In the genomic region with DNA sequence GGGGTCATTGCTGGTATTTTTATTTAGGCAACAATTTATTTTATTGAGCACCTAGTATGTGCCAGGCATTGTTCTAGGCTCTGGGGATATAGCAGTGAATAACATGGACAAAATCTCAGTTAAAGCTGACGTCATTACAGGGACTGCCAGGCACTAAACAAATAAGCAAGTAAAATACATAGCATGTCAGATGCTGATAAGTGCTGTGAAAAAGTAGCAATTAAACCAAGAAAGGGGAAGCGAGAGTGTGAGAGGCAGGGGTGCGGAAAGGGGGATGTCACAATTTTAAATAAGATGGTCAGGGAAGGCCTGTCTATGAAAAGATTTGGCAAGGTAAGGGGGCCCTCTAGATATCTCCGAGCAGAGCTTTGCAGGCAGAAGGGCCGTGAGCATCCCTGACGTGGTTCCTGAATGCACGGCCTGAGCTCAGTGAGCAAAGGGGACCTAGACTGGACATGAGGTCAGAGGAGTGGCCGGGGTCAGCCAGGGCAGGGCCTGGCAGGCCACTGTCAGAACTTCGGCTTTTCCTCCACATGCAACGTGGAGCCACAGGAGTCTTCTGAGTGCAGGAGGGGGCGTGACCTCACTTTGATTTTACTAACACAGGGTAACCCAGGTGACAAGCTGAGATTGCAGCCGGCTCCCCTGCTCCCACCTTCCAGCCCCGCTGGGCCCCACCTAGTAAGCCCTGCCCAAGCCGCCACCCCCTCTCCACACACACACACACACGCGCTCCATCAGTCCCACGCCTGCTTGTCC, we compare ENCODE assay signal across 1 cellular context.
TF ChIP-seq lines count a peak whose summit lies in the region.

No MANE protein-coding gene starts in this region.

TF ChIP-seq in GM12878, 131 proteins besides CTCF, POLR2A, EP300 and RAD21 (continued from another document and continues in another):
- TF ChIP-seq, protein P1, sequence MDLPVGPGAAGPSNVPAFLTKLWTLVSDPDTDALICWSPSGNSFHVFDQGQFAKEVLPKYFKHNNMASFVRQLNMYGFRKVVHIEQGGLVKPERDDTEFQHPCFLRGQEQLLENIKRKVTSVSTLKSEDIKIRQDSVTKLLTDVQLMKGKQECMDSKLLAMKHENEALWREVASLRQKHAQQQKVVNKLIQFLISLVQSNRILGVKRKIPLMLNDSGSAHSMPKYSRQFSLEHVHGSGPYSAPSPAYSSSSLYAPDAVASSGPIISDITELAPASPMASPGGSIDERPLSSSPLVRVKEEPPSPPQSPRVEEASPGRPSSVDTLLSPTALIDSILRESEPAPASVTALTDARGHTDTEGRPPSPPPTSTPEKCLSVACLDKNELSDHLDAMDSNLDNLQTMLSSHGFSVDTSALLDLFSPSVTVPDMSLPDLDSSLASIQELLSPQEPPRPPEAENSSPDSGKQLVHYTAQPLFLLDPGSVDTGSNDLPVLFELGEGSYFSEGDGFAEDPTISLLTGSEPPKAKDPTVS (IDR thresholded peaks at IDR 0.05; ENCODE audit: low read depth, low read length), result no peak
- no peak for TF ChIP-seq E2F8 (IDR thresholded peaks at IDR 0.05; ENCODE audit: low read depth, partially characterized antibody)
- no peak for TF ChIP-seq USF1 (IDR thresholded peaks at IDR 0.05; ENCODE audit: borderline replicate concordance, extremely low read length, insufficient read depth, low read depth, low read length)
- TF ChIP-seq JUND (IDR thresholded peaks at IDR 0.05; ENCODE audit: low read depth, low read length), result no peak
- TF ChIP-seq TCF7 (IDR thresholded peaks at IDR 0.05; ENCODE audit: borderline replicate concordance), result no peak
- no peak for TF ChIP-seq IRF5 (IDR thresholded peaks at IDR 0.05; ENCODE audit: borderline replicate concordance)
- no peak for TF ChIP-seq SREBF2 (IDR thresholded peaks at IDR 0.05; ENCODE audit: low read length)
- peak; percentile 95 for TF ChIP-seq DPF2 (IDR thresholded peaks at IDR 0.05)
- TF ChIP-seq NBN (IDR thresholded peaks at IDR 0.05), result peak; percentile 92
- TF ChIP-seq ZNF24 (IDR thresholded peaks at IDR 0.05), result 0 out of 2 replicates have a peak, but pooled peaks have one; percentile 8
- no peak for TF ChIP-seq SUZ12 (IDR thresholded peaks at IDR 0.05; ENCODE audit: unreplicated experiment)
- no peak for TF ChIP-seq EGR1 (IDR thresholded peaks at IDR 0.05; ENCODE audit: borderline replicate concordance in 1 of 2, low read depth in 2 of 2, low read length in 2 of 2)
- TF ChIP-seq KLF5 (IDR thresholded peaks at IDR 0.05; ENCODE audit: partially characterized antibody), result no peak
- TF ChIP-seq ZNF384 (IDR thresholded peaks at IDR 0.05; ENCODE audit: borderline replicate concordance, low read depth, low read length), result no peak
- peak; percentile 34; the same call in 1 of the 3 replicates for TF ChIP-seq POU2F2 (IDR thresholded peaks at IDR 0.05; ENCODE audit: borderline replicate concordance, low read depth, low read length)
- peak in 1 of 2 experiments; percentile 49; a peak in 1 of 4 replicates for TF ChIP-seq ETV6 (conservative IDR thresholded peaks at IDR 0.05 in 1 of 2, IDR thresholded peaks at IDR 0.05 in 1 of 2; ENCODE audit: borderline replicate concordance in 1 of 2, low read depth in 1 of 2)
- TF ChIP-seq MYB (IDR thresholded peaks at IDR 0.05; ENCODE audit: borderline replicate concordance, low read depth, low read length), result no peak
- no peak for TF ChIP-seq NR2C2 (IDR thresholded peaks at IDR 0.05; ENCODE audit: borderline replicate concordance, control insufficient read depth, insufficient read length, low read depth)
- no peak for TF ChIP-seq CBFB (IDR thresholded peaks at IDR 0.05; ENCODE audit: low read depth)
- TF ChIP-seq TAF1 (IDR thresholded peaks at IDR 0.05; ENCODE audit: borderline replicate concordance, low read depth, low read length), result no peak
- no peak for TF ChIP-seq SUPT20H (IDR thresholded peaks at IDR 0.05; ENCODE audit: borderline replicate concordance, control insufficient read depth, low read depth, low read length)
- no peak for TF ChIP-seq ZNF622 (IDR thresholded peaks at IDR 0.05)
- no peak for TF ChIP-seq SREBF1 (IDR thresholded peaks at IDR 0.05; ENCODE audit: low read length)
- no peak for TF ChIP-seq EED (IDR thresholded peaks at IDR 0.05; ENCODE audit: low read depth)
- peak; percentile 24 to 53; a peak in 1 of 4 replicates for TF ChIP-seq BHLHE40 (IDR thresholded peaks at IDR 0.05; ENCODE audit: borderline replicate concordance in 1 of 2, low read depth in 2 of 2, low read length in 1 of 2)
- peak; percentile 80 for TF ChIP-seq CREM (IDR thresholded peaks at IDR 0.05; ENCODE audit: low read depth)
- no peak for TF ChIP-seq MEF2A (IDR thresholded peaks at IDR 0.05; ENCODE audit: insufficient read depth, low read depth, low read length)
- TF ChIP-seq, protein P2, sequence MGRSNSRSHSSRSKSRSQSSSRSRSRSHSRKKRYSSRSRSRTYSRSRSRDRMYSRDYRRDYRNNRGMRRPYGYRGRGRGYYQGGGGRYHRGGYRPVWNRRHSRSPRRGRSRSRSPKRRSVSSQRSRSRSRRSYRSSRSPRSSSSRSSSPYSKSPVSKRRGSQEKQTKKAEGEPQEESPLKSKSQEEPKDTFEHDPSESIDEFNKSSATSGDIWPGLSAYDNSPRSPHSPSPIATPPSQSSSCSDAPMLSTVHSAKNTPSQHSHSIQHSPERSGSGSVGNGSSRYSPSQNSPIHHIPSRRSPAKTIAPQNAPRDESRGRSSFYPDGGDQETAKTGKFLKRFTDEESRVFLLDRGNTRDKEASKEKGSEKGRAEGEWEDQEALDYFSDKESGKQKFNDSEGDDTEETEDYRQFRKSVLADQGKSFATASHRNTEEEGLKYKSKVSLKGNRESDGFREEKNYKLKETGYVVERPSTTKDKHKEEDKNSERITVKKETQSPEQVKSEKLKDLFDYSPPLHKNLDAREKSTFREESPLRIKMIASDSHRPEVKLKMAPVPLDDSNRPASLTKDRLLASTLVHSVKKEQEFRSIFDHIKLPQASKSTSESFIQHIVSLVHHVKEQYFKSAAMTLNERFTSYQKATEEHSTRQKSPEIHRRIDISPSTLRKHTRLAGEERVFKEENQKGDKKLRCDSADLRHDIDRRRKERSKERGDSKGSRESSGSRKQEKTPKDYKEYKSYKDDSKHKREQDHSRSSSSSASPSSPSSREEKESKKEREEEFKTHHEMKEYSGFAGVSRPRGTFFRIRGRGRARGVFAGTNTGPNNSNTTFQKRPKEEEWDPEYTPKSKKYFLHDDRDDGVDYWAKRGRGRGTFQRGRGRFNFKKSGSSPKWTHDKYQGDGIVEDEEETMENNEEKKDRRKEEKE (IDR thresholded peaks at IDR 0.05), result no peak
- no peak for TF ChIP-seq REST (IDR thresholded peaks at IDR 0.05; ENCODE audit: low read depth, low read length)
- TF ChIP-seq RCOR1 (conservative IDR thresholded peaks at IDR 0.05; ENCODE audit: low read depth, low read length), result peak; percentile 73; the same call in 1 of the 2 replicates
- no peak for TF ChIP-seq NKRF (conservative IDR thresholded peaks at IDR 0.05)
- no peak for TF ChIP-seq SMAD5 (IDR thresholded peaks at IDR 0.05; ENCODE audit: low read depth)
- TF ChIP-seq CHD4 (IDR thresholded peaks at IDR 0.05), result no peak
- no peak for TF ChIP-seq MTA3 (IDR thresholded peaks at IDR 0.05; ENCODE audit: borderline replicate concordance, low read length)
